Comparison of ENCODE assay signal across 10 cellular contexts in the genomic region with DNA sequence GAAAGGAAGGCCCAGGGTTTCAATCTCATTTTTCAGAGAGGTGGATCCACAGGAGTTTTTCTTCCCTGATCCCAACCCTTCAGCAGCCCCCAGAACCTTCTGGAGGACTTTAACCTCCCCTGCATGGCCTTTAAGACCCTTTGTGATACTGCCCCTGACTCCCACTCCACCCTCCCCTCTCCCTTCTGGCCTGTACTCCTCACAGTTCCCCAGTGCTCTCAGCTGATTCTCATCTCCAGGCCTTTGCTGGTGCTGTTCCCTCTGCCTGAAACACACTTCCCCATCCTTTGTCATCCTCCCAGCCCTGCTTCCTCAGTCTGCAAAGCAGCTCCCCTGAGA. TPM values are rescaled to one million over a fixed set of nuclear protein-coding genes. Genes with fewer than 3 reads are reported as not detected.
DNase-seq lines count a peak whose midpoint lies in the region; ATAC-seq, FAIRE-seq and TF ChIP-seq lines count a peak whose summit lies in the region.
"Had no signal": no experiment of that assay in that cellular context is flagged by ENCODE, and none has a peak within 500 bp of the region (broad histone marks: within the 10 kb centered on the region; RNA-seq: fewer than 3 reads in every experiment).

No MANE protein-coding gene starts in this region.

- H3K27me3 ChIP-seq in right cardiac atrium (ENCODE audit: control insufficient read depth, insufficient read depth): no peaks in the 10 kb centered on the region

- peak overlapping the region; percentile 55 for H3K27ac Mint-ChIP-seq in progenitor cell of endocrine pancreas
- H3K27ac Mint-ChIP-seq in activated CD8-positive, alpha-beta T cell treated with anti-CD3 and anti-CD28 coated beads, Interleukin-2, amount 10 ng/mL, durations not matched to agents 7 days and 5 days: no peak overlapping the region
- no peak overlapping the region for H3K27ac Mint-ChIP-seq in activated CD4-positive, alpha-beta T cell treated with anti-CD3 and anti-CD28 coated beads, Interleukin-2, amount 10 ng/mL, durations not matched to agents 7 days and 5 days
- H3K27ac Mint-ChIP-seq: IgD-negative memory B cell had no signal

- H3K4me3 ChIP-seq in A549 (no peak overlapping the region), right cardiac atrium (ENCODE audit: low read length) (no peak overlapping the region)

- no peaks in the 10 kb centered on the region for H3K9me3 ChIP-seq in A549
- H3K9me3 ChIP-seq in right cardiac atrium (ENCODE audit: control insufficient read depth, low read length): no peaks in the 10 kb centered on the region

- FAIRE-seq in A549 (lab: Jason Lieb, UNC): no peak
- FAIRE-seq: bronchial epithelial cell had no signal

- TF ChIP-seq CTCF in A549 (IDR thresholded peaks at IDR 0.05) (no peak), progenitor cell of endocrine pancreas (IDR thresholded peaks at IDR 0.05; ENCODE audit: unreplicated experiment) (no peak)

- H3K4me2 ChIP-seq in A549: peak overlapping the region; percentile 52

- DNase-seq in A549 (ENCODE audit: low read depth in 1 of 2, low spot score in 1 of 2) (no peak), right cardiac atrium (no peak), progenitor cell of endocrine pancreas (ENCODE audit: low spot score, unreplicated experiment) (no peak), SHP77 (lab: John Stamatoyannopoulos, UW) (no peak)
- DNase-seq in activated CD8-positive, alpha-beta T cell treated with anti-CD3 and anti-CD28 coated beads, Interleukin-2, amount 10 ng/mL, durations not matched to agents 7 days and 5 days: no peak
- DNase-seq in activated CD4-positive, alpha-beta T cell treated with anti-CD3 and anti-CD28 coated beads, Interleukin-2, amount 10 ng/mL, durations not matched to agents 7 days and 5 days: no peak

- CTCF ChIA-PET in A549 (lab: Yijun Ruan, JAX): interaction anchor here (2.1 kb wide), 1 partner anchor 13 kb away, joined by 7 read pairs; no protein-coding TSS in a partner anchor
- CTCF ChIA-PET in activated CD8-positive, alpha-beta T cell treated with anti-CD3 and anti-CD28 coated beads, Interleukin-2, amount 10 ng/mL, durations not matched to agents 7 days and 5 days (lab: Charles Lee): no interaction called here
- CTCF ChIA-PET in activated CD4-positive, alpha-beta T cell treated with anti-CD3 and anti-CD28 coated beads, Interleukin-2, amount 10 ng/mL, durations not matched to agents 7 days and 5 days (lab: Charles Lee): no interaction called here

- POLR2A ChIA-PET in A549 (lab: Yijun Ruan, JAX): no interaction called here
- POLR2A ChIA-PET in activated CD8-positive, alpha-beta T cell treated with anti-CD3 and anti-CD28 coated beads, Interleukin-2, amount 10 ng/mL, durations not matched to agents 7 days and 5 days (lab: Charles Lee): interaction anchor here (0.6 kb wide), 1 partner anchor 13 kb away, joined by 7 read pairs; no protein-coding TSS in a partner anchor
- POLR2A ChIA-PET in activated CD4-positive, alpha-beta T cell treated with anti-CD3 and anti-CD28 coated beads, Interleukin-2, amount 10 ng/mL, durations not matched to agents 7 days and 5 days (lab: Charles Lee): no interaction called here

- peaks cover 3% of the 10 kb centered on the region for H3K36me3 Mint-ChIP-seq in progenitor cell of endocrine pancreas (ENCODE audit: insufficient read depth)
- no peaks in the 10 kb centered on the region for H3K36me3 Mint-ChIP-seq in activated CD8-positive, alpha-beta T cell treated with anti-CD3 and anti-CD28 coated beads, Interleukin-2, amount 10 ng/mL, durations not matched to agents 7 days and 5 days (ENCODE audit: low read depth)
- peaks cover 3% of the 10 kb centered on the region for H3K36me3 Mint-ChIP-seq in activated CD4-positive, alpha-beta T cell treated with anti-CD3 and anti-CD28 coated beads, Interleukin-2, amount 10 ng/mL, durations not matched to agents 7 days and 5 days (ENCODE audit: low read depth)
- H3K36me3 Mint-ChIP-seq: IgD-negative memory B cell had no signal

- no peak overlapping the region for H3K4me3 Mint-ChIP-seq in progenitor cell of endocrine pancreas (ENCODE audit: low read depth)
- no peak overlapping the region for H3K4me3 Mint-ChIP-seq in activated CD8-positive, alpha-beta T cell treated with anti-CD3 and anti-CD28 coated beads, Interleukin-2, amount 10 ng/mL, durations not matched to agents 7 days and 5 days
- H3K4me3 Mint-ChIP-seq in activated CD4-positive, alpha-beta T cell treated with anti-CD3 and anti-CD28 coated beads, Interleukin-2, amount 10 ng/mL, durations not matched to agents 7 days and 5 days: no peak overlapping the region
- H3K4me3 Mint-ChIP-seq: IgD-negative memory B cell had no signal

- peaks cover 10% of the 10 kb centered on the region for H3K4me1 Mint-ChIP-seq in progenitor cell of endocrine pancreas (ENCODE audit: low read depth)
- no peaks in the 10 kb centered on the region for H3K4me1 Mint-ChIP-seq in activated CD8-positive, alpha-beta T cell treated with anti-CD3 and anti-CD28 coated beads, Interleukin-2, amount 10 ng/mL, durations not matched to agents 7 days and 5 days (ENCODE audit: low read depth)
- no peaks in the 10 kb centered on the region for H3K4me1 Mint-ChIP-seq in activated CD4-positive, alpha-beta T cell treated with anti-CD3 and anti-CD28 coated beads, Interleukin-2, amount 10 ng/mL, durations not matched to agents 7 days and 5 days

- no peak for TF ChIP-seq RAD21 in A549 (conservative IDR thresholded peaks at IDR 0.05 in 1 of 2, IDR thresholded peaks at IDR 0.05 in 1 of 2)

- peaks cover 5% of the 10 kb centered on the region for H3K27me3 Mint-ChIP-seq in progenitor cell of endocrine pancreas
- peaks cover 2% of the 10 kb centered on the region for H3K27me3 Mint-ChIP-seq in activated CD8-positive, alpha-beta T cell treated with anti-CD3 and anti-CD28 coated beads, Interleukin-2, amount 10 ng/mL, durations not matched to agents 7 days and 5 days (ENCODE audit: low read depth)
- peaks cover 2% of the 10 kb centered on the region for H3K27me3 Mint-ChIP-seq in activated CD4-positive, alpha-beta T cell treated with anti-CD3 and anti-CD28 coated beads, Interleukin-2, amount 10 ng/mL, durations not matched to agents 7 days and 5 days

- peak overlapping the region in 1 of 2 experiments; percentile 68; a peak in 3 of 6 replicates for H3K27ac ChIP-seq in A549
- H3K27ac ChIP-seq in angular gyrus (ENCODE audit: low read depth, low read length): peak overlapping the region; percentile 95
- peak overlapping the region; percentile 59 for H3K27ac ChIP-seq in right cardiac atrium (ENCODE audit: low read length)

- peaks cover 13% of the 10 kb centered on the region for H3K9me3 Mint-ChIP-seq in progenitor cell of endocrine pancreas (ENCODE audit: low read depth)
- peaks cover 9% of the 10 kb centered on the region for H3K9me3 Mint-ChIP-seq in activated CD8-positive, alpha-beta T cell treated with anti-CD3 and anti-CD28 coated beads, Interleukin-2, amount 10 ng/mL, durations not matched to agents 7 days and 5 days (ENCODE audit: insufficient read depth)
- peaks cover 7% of the 10 kb centered on the region for H3K9me3 Mint-ChIP-seq in activated CD4-positive, alpha-beta T cell treated with anti-CD3 and anti-CD28 coated beads, Interleukin-2, amount 10 ng/mL, durations not matched to agents 7 days and 5 days

- no peak for TF ChIP-seq EP300 in A549 (IDR thresholded peaks at IDR 0.05)

- ATAC-seq in A549 (0 out of 6 replicates have a peak, but pooled peaks of 1 of the 2 experiments have one; percentile 36), right cardiac atrium (peak in 1 of 2 donors; percentile 34), HG03095 (IDR thresholded peaks at IDR 0.05; ENCODE audit: unreplicated experiment) (no peak)
- ATAC-seq in activated CD8-positive, alpha-beta T cell treated with anti-CD3 and anti-CD28 coated beads, Interleukin-2, amount 10 ng/mL, durations not matched to agents 7 days and 5 days: no peak

- H3K4me1 ChIP-seq in A549 (peaks cover 15% of the 10 kb centered on the region), right cardiac atrium (ENCODE audit: control insufficient read depth, insufficient read depth, low read length) (peaks cover 27% of the 10 kb centered on the region)

- intact Hi-C loops in right cardiac atrium (cut with DNase I): no loop called here

- TF ChIP-seq POLR2A in A549 (IDR thresholded peaks at IDR 0.05; ENCODE audit: low read length): no peak

TF ChIP-seq in A549, 52 proteins besides CTCF, POLR2A, EP300 and RAD21 (continues in another document):
- TF ChIP-seq JUN (IDR thresholded peaks at IDR 0.05) (no peak), HDAC2 (IDR thresholded peaks at IDR 0.05) (no peak), HOXA7 (CRISPR knock-in tag; IDR thresholded peaks at IDR 0.05) (no peak), GATA3 (IDR thresholded peaks at IDR 0.05; ENCODE audit: borderline replicate concordance) (no peak), MAZ (IDR thresholded peaks at IDR 0.05; ENCODE audit: borderline replicate concordance, low read depth, low read length) (no peak), ZSCAN20 (CRISPR knock-in tag; IDR thresholded peaks at IDR 0.05) (no peak), CEBPB (IDR thresholded peaks at IDR 0.05) (no peak)
- TF ChIP-seq, protein P1, sequence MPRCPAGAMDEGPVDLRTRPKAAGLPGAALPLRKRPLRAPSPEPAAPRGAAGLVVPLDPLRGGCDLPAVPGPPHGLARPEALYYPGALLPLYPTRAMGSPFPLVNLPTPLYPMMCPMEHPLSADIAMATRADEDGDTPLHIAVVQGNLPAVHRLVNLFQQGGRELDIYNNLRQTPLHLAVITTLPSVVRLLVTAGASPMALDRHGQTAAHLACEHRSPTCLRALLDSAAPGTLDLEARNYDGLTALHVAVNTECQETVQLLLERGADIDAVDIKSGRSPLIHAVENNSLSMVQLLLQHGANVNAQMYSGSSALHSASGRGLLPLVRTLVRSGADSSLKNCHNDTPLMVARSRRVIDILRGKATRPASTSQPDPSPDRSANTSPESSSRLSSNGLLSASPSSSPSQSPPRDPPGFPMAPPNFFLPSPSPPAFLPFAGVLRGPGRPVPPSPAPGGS (IDR thresholded peaks at IDR 0.05): no peak
- TF ChIP-seq, protein P2, sequence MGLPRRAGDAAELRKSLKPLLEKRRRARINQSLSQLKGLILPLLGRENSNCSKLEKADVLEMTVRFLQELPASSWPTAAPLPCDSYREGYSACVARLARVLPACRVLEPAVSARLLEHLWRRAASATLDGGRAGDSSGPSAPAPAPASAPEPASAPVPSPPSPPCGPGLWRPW (IDR thresholded peaks at IDR 0.05): no peak

RNA-seq across cellular contexts. Expression of a gene that starts 18.5 kb away (rescaled TPM):
- polyA plus RNA-seq in A549 (2011; rRNA removed) (0.89 and 1.3 TPM in 2 replicates), A549 (2017; fragmentation: RNase III; extraction: RNeasy Plus Mini Kit Qiagen cat#74134 plus additional on column Dnase treatment) (1.8 to 2.2 TPM (median 2.1 TPM) in 3 replicates), right cardiac atrium (16.7 TPM)
- 0.71 and 1.0 TPM in 2 replicates for polyA plus RNA-seq in A549 (2012; cell fraction: cytosol; rRNA removed)
- polyA plus RNA-seq in A549 (2012; cell fraction: nucleus; rRNA removed): 2.4 and 3.2 TPM in 2 replicates
- polyA minus RNA-seq in A549 (2011; rRNA and poly(A)+ RNA removed): 2.1 and 2.6 TPM in 2 replicates
- total RNA-seq in right cardiac atrium (10 to 100 TPM; 13.2 to 23.1 (median 18.1) TPM), progenitor cell of endocrine pancreas (4.0 and 4.3 TPM in 2 replicates)
- total RNA-seq in activated CD8-positive, alpha-beta T cell treated with anti-CD3 and anti-CD28 coated beads, Interleukin-2, amount 10 ng/mL, durations not matched to agents 7 days and 5 days: 1 to 10 TPM; 3.9 to 4.2 TPM
- 1 to 10 TPM; 7.8 to 8.7 TPM for total RNA-seq in activated CD4-positive, alpha-beta T cell treated with anti-CD3 and anti-CD28 coated beads, Interleukin-2, amount 10 ng/mL, durations not matched to agents 7 days and 5 days
- polyA plus RNA-seq: IgD-negative memory B cell had no signal
